ENCODE assay signal across 9 cellular contexts in the genomic region with DNA sequence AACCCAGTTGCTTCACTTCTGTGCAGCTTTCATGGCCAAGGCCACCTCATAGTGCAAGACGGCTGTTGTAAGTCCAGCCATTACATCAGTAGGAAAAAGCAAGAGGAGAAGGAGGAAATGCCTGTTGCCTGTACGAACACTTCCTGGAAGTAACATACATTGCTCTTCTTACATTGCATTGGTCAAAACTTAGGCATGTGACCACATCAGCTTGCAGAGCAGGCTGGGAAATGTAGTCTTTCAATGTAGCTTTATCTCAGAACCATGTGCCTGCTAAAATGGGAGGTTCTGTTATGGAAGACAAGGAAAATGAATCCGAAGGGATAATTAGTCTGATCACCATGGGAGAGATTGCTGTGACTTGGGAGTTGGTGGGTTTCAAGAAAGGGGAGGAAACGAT. TPM values are rescaled to one million over a fixed set of nuclear protein-coding genes. Genes with fewer than 3 reads are reported as not detected.
DNase-seq lines count a peak whose midpoint lies in the region; TF ChIP-seq lines count a peak whose summit lies in the region.
"Had no signal": no experiment of that assay in that cellular context is flagged by ENCODE, and none has a peak within 500 bp of the region (broad histone marks: within the 10 kb centered on the region; RNA-seq: fewer than 3 reads in every experiment).

No MANE protein-coding gene starts in this region.

- no peaks in the 10 kb centered on the region for H3K9me3 ChIP-seq in HAP-1

- no peaks in the 10 kb centered on the region for H3K27me3 Mint-ChIP-seq in activated CD4-positive, alpha-beta T cell treated with anti-CD3 and anti-CD28 coated beads, Interleukin-2, amount 10 ng/mL, durations not matched to agents 24 days and 14 days
- H3K27me3 Mint-ChIP-seq in neural crest cell (ENCODE audit: low read depth), result no peaks in the 10 kb centered on the region
- H3K27me3 Mint-ChIP-seq: stimulated activated naive CD8-positive, alpha-beta T cell treated with anti-CD3 and anti-CD28 coated beads, Interleukin-15, amount 100 ng/mL, for 72 hours had no signal

- no peak overlapping the region for H3K27ac Mint-ChIP-seq in activated CD4-positive, alpha-beta T cell treated with anti-CD3 and anti-CD28 coated beads, Interleukin-2, amount 10 ng/mL, durations not matched to agents 24 days and 14 days
- H3K27ac Mint-ChIP-seq in neural crest cell (ENCODE audit: unreplicated experiment), result peak overlapping the region; percentile 8
- H3K27ac Mint-ChIP-seq: stimulated activated naive CD8-positive, alpha-beta T cell treated with anti-CD3 and anti-CD28 coated beads, Interleukin-15, amount 100 ng/mL, for 72 hours had no signal

- H3K36me3 Mint-ChIP-seq in activated CD4-positive, alpha-beta T cell treated with anti-CD3 and anti-CD28 coated beads, Interleukin-2, amount 10 ng/mL, durations not matched to agents 24 days and 14 days (ENCODE audit: low read depth), result peaks cover 16% of the 10 kb centered on the region
- peaks cover 2% of the 10 kb centered on the region for H3K36me3 Mint-ChIP-seq in neural crest cell (ENCODE audit: low read depth)

- H3K4me3 ChIP-seq in Jurkat, Clone E6-1 (ENCODE audit: low read length), result no peak overlapping the region
- H3K4me3 ChIP-seq in HAP-1, result no peak overlapping the region

- H3K4me1 ChIP-seq in HAP-1, result no peaks in the 10 kb centered on the region; the same call in none of the 2 replicates

- in situ Hi-C loops in HAP-1 (cut with MboI; ENCODE audit: low sequenced_read_pairs), result no loop called here

- H3K4me1 Mint-ChIP-seq in activated CD4-positive, alpha-beta T cell treated with anti-CD3 and anti-CD28 coated beads, Interleukin-2, amount 10 ng/mL, durations not matched to agents 24 days and 14 days, result peaks cover 12% of the 10 kb centered on the region
- H3K4me1 Mint-ChIP-seq in neural crest cell, result peaks cover 8% of the 10 kb centered on the region

- TF ChIP-seq CTCF in neural crest cell (conservative IDR thresholded peaks at IDR 0.05), result no peak

- H3K36me3 ChIP-seq in HAP-1 (replicated peaks), result 0 out of 2 replicates have a peak, but pooled peaks cover 5% of the 10 kb centered on the region

- no peaks in the 10 kb centered on the region for H3K27me3 ChIP-seq in HAP-1 (ENCODE audit: low read depth)

- intact Hi-C loops in activated CD4-positive, alpha-beta T cell treated with anti-CD3 and anti-CD28 coated beads, Interleukin-2, amount 10 ng/mL, durations not matched to agents 24 days and 14 days (cut with micrococcal nuclease), result no loop called here

- DNase-seq in activated CD4-positive, alpha-beta T cell treated with anti-CD3 and anti-CD28 coated beads, Interleukin-2, amount 10 ng/mL, durations not matched to agents 24 days and 14 days, result peak; percentile 62
- no peak for DNase-seq in activated CD4-positive, alpha-beta T cell treated with anti-CD3 and anti-CD28 coated beads for 48 hours
- peak; percentile 33 for DNase-seq in Jurkat, Clone E6-1 (ENCODE audit: low read depth, low spot score)
- DNase-seq in amniotic epithelial cell (ENCODE audit: low read depth) (peak; percentile 49), neural crest cell (ENCODE audit: low read depth, low spot score) (no peak), NCI-H2107 (lab: John Stamatoyannopoulos, UW) (no peak), HAP-1 (ENCODE audit: low spot score in 2 of 2) (no peak), DMS153 (lab: John Stamatoyannopoulos, UW) (no peak)
- DNase-seq: stimulated activated naive CD8-positive, alpha-beta T cell treated with anti-CD3 and anti-CD28 coated beads, Interleukin-15, amount 100 ng/mL, for 72 hours had no signal

- no peaks in the 10 kb centered on the region for H3K9me3 Mint-ChIP-seq in activated CD4-positive, alpha-beta T cell treated with anti-CD3 and anti-CD28 coated beads, Interleukin-2, amount 10 ng/mL, durations not matched to agents 24 days and 14 days
- no peaks in the 10 kb centered on the region for H3K9me3 Mint-ChIP-seq in neural crest cell
- H3K9me3 Mint-ChIP-seq: stimulated activated naive CD8-positive, alpha-beta T cell treated with anti-CD3 and anti-CD28 coated beads, Interleukin-15, amount 100 ng/mL, for 72 hours had no signal

- no peak overlapping the region for H3K4me3 Mint-ChIP-seq in activated CD4-positive, alpha-beta T cell treated with anti-CD3 and anti-CD28 coated beads, Interleukin-2, amount 10 ng/mL, durations not matched to agents 24 days and 14 days
- peak overlapping the region; percentile 17 for H3K4me3 Mint-ChIP-seq in neural crest cell
- H3K4me3 Mint-ChIP-seq: stimulated activated naive CD8-positive, alpha-beta T cell treated with anti-CD3 and anti-CD28 coated beads, Interleukin-15, amount 100 ng/mL, for 72 hours had no signal

RNA-seq across cellular contexts. Expression of a gene that starts 4.3 kb away (rescaled TPM):
- 5.6 and 6.0 TPM in 2 replicates for total RNA-seq in activated CD4-positive, alpha-beta T cell treated with anti-CD3 and anti-CD28 coated beads, Interleukin-2, amount 10 ng/mL, durations not matched to agents 24 days and 14 days
- 13.1 TPM for polyA plus RNA-seq in Jurkat, Clone E6-1 (2012; ENCODE audit: insufficient read depth, insufficient read length)
- total RNA-seq in neural crest cell, result 5.3 and 6.0 TPM in 2 replicates

Comparison
In these comparisons a context has a peak if more than half of its experiments do, and no peak if none do; other contexts are left out.
1. DNase-seq: peak in activated CD4-positive, alpha-beta T cell treated with anti-CD3 and anti-CD28 coated beads, Interleukin-2, amount 10 ng/mL, durations not matched to agents 24 days and 14 days (single experiment), Jurkat, Clone E6-1 (single experiment) and amniotic epithelial cell (single experiment); none in activated CD4-positive, alpha-beta T cell treated with anti-CD3 and anti-CD28 coated beads for 48 hours (single experiment), neural crest cell (single experiment), NCI-H2107 (single experiment), HAP-1 (0 of 2) and DMS153 (single experiment).